Comparison of ENCODE assay signal across 8 cellular contexts in the genomic region with DNA sequence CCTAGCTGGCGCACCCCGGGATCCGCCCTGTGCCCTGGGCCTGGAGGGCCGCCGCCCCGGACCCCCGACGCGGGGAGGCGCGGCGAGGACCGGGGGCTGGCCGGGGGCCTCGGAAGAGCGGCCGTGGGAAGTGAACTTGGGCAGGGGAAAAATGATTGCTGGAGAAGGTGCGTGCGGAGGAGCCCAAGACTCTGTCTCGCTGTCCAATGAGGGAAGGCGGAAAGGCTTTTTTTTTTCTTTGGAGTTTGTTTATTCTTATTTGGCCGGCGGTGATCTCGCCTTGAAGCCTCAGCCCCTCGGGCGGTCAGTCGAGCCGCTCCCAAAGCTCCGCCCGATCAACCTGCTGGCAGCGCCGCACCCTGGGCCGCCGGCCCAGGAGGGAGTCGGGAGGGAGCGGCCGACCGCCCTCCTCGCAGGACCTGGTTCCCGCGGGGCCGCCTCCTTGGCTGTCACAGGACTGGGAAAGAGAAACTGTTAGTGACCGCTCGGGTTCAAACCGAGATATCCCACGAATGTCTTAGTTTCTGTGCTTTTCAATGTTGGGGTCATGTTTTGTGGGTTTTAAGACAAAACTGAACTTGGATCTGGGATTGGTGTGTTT. TPM values are rescaled to one million over a fixed set of nuclear protein-coding genes. Genes with fewer than 3 reads are reported as not detected.
DNase-seq lines count a peak whose midpoint lies in the region; ATAC-seq and TF ChIP-seq lines count a peak whose summit lies in the region.

No MANE protein-coding gene starts in this region.

- H3K4me3 ChIP-seq in esophagus squamous epithelium = peak overlapping the region; percentile 89 to 99 (median 94)
- peak overlapping the region; percentile 79 to 87 for H3K4me3 ChIP-seq in muscle layer of duodenum (ENCODE audit: low read depth in 1 of 2, low read length in 2 of 2)

- peak; percentile 3 for ATAC-seq in GM19438 (IDR thresholded peaks at IDR 0.05; ENCODE audit: low read depth, unreplicated experiment)
- no peak for ATAC-seq in activated T-cell treated with anti-CD3 and anti-CD28 coated beads, Interleukin-2, amount 50 U/mL, for 72 hours (replicated peaks in 1 of 2)

- H3K27ac ChIP-seq in esophagus squamous epithelium = peak overlapping the region; percentile 94 to 100 (median 100)
- H3K27ac ChIP-seq in muscle layer of duodenum (ENCODE audit: low read length) = peak overlapping the region; percentile 88

- peak in 3 of 4 donors; percentile 28 to 74 (median 74) for TF ChIP-seq POLR2A in esophagus squamous epithelium (IDR thresholded peaks at IDR 0.05)

- DNase-seq in AG08396 (ENCODE audit: low spot score) (peak; percentile 75), NOMO-1 treated with dmso at 0.1 percent for 144 hours (lab: John Stamatoyannopoulos, UW; ENCODE audit: unreplicated experiment) (peak; percentile 34), esophagus squamous epithelium (lab: John Stamatoyannopoulos, UW) (peak; percentile 3), amniotic stem cell (lab: John Stamatoyannopoulos, UW) (no peak)
- peak; percentile 45 to 61 for DNase-seq in activated T-cell treated with anti-CD3 and anti-CD28 coated beads, Interleukin-2, amount 50 U/mL, for 72 hours
- peak; percentile 23 for DNase-seq in stimulated activated naive CD4-positive, alpha-beta T cell treated with Interleukin-2 at 50 U/mL for 16 hours (lab: John Stamatoyannopoulos, UW)

- no peaks in the 10 kb centered on the region for H3K9me3 Mint-ChIP-seq in activated T-cell treated with anti-CD3 and anti-CD28 coated beads, Interleukin-2, amount 50 U/mL, for 72 hours

- 0 to 1% methylated on average over 9 to 18 of the region's 46 CpGs for WGBS in esophagus squamous epithelium, 2 donors

- peaks cover 5 to 6% of the 10 kb centered on the region in 2 donors for H3K36me3 Mint-ChIP-seq in activated T-cell treated with anti-CD3 and anti-CD28 coated beads, Interleukin-2, amount 50 U/mL, for 72 hours (ENCODE audit: insufficient read depth in 2 of 2)

- peak overlapping the region; percentile 98 for H3K27ac Mint-ChIP-seq in activated T-cell treated with anti-CD3 and anti-CD28 coated beads, Interleukin-2, amount 50 U/mL, for 72 hours

- H3K4me1 ChIP-seq in esophagus squamous epithelium (peaks cover 2 to 59% (median 8%) of the 10 kb centered on the region in 3 donors), muscle layer of duodenum (ENCODE audit: control insufficient read depth in 1 of 2, insufficient read depth in 2 of 2, low read length in 2 of 2) (peaks cover 0 to 23% of the 10 kb centered on the region in 2 donors)

- peaks cover 32% of the 10 kb centered on the region for H3K4me1 Mint-ChIP-seq in activated T-cell treated with anti-CD3 and anti-CD28 coated beads, Interleukin-2, amount 50 U/mL, for 72 hours (ENCODE audit: low read depth)

- H3K27me3 ChIP-seq in esophagus squamous epithelium (no peaks in the 10 kb centered on the region), muscle layer of duodenum (ENCODE audit: low read depth, low read length) (no peaks in the 10 kb centered on the region)

- H3K27me3 Mint-ChIP-seq in activated T-cell treated with anti-CD3 and anti-CD28 coated beads, Interleukin-2, amount 50 U/mL, for 72 hours (ENCODE audit: low read depth) = no peaks in the 10 kb centered on the region

- H3K36me3 ChIP-seq in esophagus squamous epithelium (peaks cover 0 to 28% (median 0%) of the 10 kb centered on the region in 3 donors), muscle layer of duodenum (ENCODE audit: control insufficient read depth in 1 of 2, insufficient read depth in 2 of 2, low read length in 2 of 2) (peaks cover 13 to 15% of the 10 kb centered on the region in 2 donors)

- intact Hi-C loops in esophagus squamous epithelium (cut with DNase I) = loop anchor here (10.0 kb wide), 1 partner anchor 140 kb away; no protein-coding TSS in a partner anchor

- H3K4me3 Mint-ChIP-seq in activated T-cell treated with anti-CD3 and anti-CD28 coated beads, Interleukin-2, amount 50 U/mL, for 72 hours = peak overlapping the region; percentile 88 to 99

- H3K9me3 ChIP-seq in esophagus squamous epithelium (no peaks in the 10 kb centered on the region), muscle layer of duodenum (ENCODE audit: control insufficient read depth in 1 of 2, low read length in 2 of 2) (no peaks in the 10 kb centered on the region)

- TF ChIP-seq CTCF in esophagus squamous epithelium (IDR thresholded peaks at IDR 0.05) = no peak

RNA-seq across cellular contexts. Expression of gene CPEB2, which starts 2.5 kb away (rescaled TPM):
- 10 to 100 TPM; 13.5 to 14.5 TPM for total RNA-seq in activated T-cell treated with anti-CD3 and anti-CD28 coated beads, Interleukin-2, amount 50 U/mL, for 72 hours
- 10 to 100 TPM; 10.5 to 32.6 (median 22.6) TPM for total RNA-seq in esophagus squamous epithelium
